ENCODE assay signal across 9 cellular contexts in genomic region chr12:47802312-47802711, GRCh38. TPM values are rescaled to one million over a fixed set of nuclear protein-coding genes. Genes with fewer than 3 reads are reported as not detected.
A peak's percentile ranks its signal among the peaks of the same experiment; 100 is the strongest.
DNase-seq lines count a peak whose midpoint lies in the region; ATAC-seq and TF ChIP-seq lines count a peak whose summit lies in the region.
"Had no signal": no experiment of that assay in that cellular context is flagged by ENCODE, and none has a peak within 500 bp of the region (broad histone marks: within the 10 kb centered on the region; RNA-seq: fewer than 3 reads in every experiment).

No MANE protein-coding gene starts in this region.

- H2AFZ ChIP-seq in PC-3 (ENCODE audit: low read length) (no peak overlapping the region), parathyroid adenoma (no peak overlapping the region)

- no peak for ATAC-seq in PC-3

- H3K36me3 Mint-ChIP-seq in Calu3 (ENCODE audit: insufficient read depth, unreplicated experiment): no peaks in the 10 kb centered on the region

- H3K4me3 ChIP-seq in PC-3 (ENCODE audit: low read length) (no peak overlapping the region), dorsolateral prefrontal cortex (no peak overlapping the region), parathyroid adenoma (ENCODE audit: low read depth, low read length) (no peak overlapping the region)

- H3K36me3 ChIP-seq in PC-3 (ENCODE audit: low read depth, low read length): peaks cover 9% of the 10 kb centered on the region; the same call in 1 of the 2 replicates
- H3K36me3 ChIP-seq in parathyroid adenoma (ENCODE audit: control insufficient read depth, insufficient read depth, low read length): no peaks in the 10 kb centered on the region

- H3K9ac ChIP-seq in PC-3 (ENCODE audit: low read length) (no peak overlapping the region), parathyroid adenoma (no peak overlapping the region)

- H3K27me3 Mint-ChIP-seq in Calu3 (ENCODE audit: unreplicated experiment): no peaks in the 10 kb centered on the region

- H3K4me2 ChIP-seq in PC-3 (ENCODE audit: low read length) (no peak overlapping the region), parathyroid adenoma (ENCODE audit: low read length) (peak overlapping the region; percentile 10)

- H4K20me1 ChIP-seq in PC-3 (ENCODE audit: low read length): peaks cover 12% of the 10 kb centered on the region; the same call in 1 of the 2 replicates

- H3K27ac ChIP-seq in PC-3 (ENCODE audit: low read length): no peak overlapping the region
- peak overlapping the region in 48 of 59 donors; percentile 0 to 97 (median 86) for H3K27ac ChIP-seq in dorsolateral prefrontal cortex
- peak overlapping the region; percentile 78 for H3K27ac ChIP-seq in parathyroid adenoma

- H3K9me3 ChIP-seq in PC-3 (ENCODE audit: low read length) (no peaks in the 10 kb centered on the region), parathyroid adenoma (ENCODE audit: control insufficient read depth, low read length) (no peaks in the 10 kb centered on the region)

- H3K4me1 ChIP-seq in PC-3 (ENCODE audit: insufficient read depth, low read length): no peaks in the 10 kb centered on the region
- H3K4me1 ChIP-seq in parathyroid adenoma: peaks cover 63% of the 10 kb centered on the region

- intact Hi-C loops in Calu3 (cut with micrococcal nuclease; ENCODE audit: unreplicated experiment): no loop called here
- intact Hi-C loops in PC-3 (cut with micrococcal nuclease): no loop called here
- intact Hi-C loops in dorsolateral prefrontal cortex (cut with DNase I): no loop called here

- POLR2A ChIA-PET in PC-3 (lab: Charles Lee; ENCODE audit: unreplicated experiment): no interaction called here

- no peaks in the 10 kb centered on the region for H3K9me3 Mint-ChIP-seq in Calu3 (ENCODE audit: low read depth, unreplicated experiment)

- BruUV-seq in Calu3 (replicated peaks; lab: Mats Ljungman, UMichigan): no TSS peak
- no TSS peak for BruUV-seq in PC-3 (replicated peaks; lab: Mats Ljungman, UMichigan)

- peak overlapping the region; percentile 44 for H3K4me3 Mint-ChIP-seq in Calu3 (ENCODE audit: low read depth, unreplicated experiment)

- H3K79me2 ChIP-seq in PC-3 (ENCODE audit: low read length) (peaks cover 77% of the 10 kb centered on the region), parathyroid adenoma (peaks cover 99% of the 10 kb centered on the region)

- no peak for TF ChIP-seq CTCF in Calu3 (IDR thresholded peaks at IDR 0.05; ENCODE audit: unreplicated experiment)
- peak; percentile 37; the same call in 1 of the 2 replicates for TF ChIP-seq CTCF in PC-3 (conservative IDR thresholded peaks at IDR 0.05; ENCODE audit: low read depth, low read length)
- TF ChIP-seq CTCF in dorsolateral prefrontal cortex (IDR thresholded peaks at IDR 0.05 in 54 of 56, conservative IDR thresholded peaks at IDR 0.05 in 2 of 56; ENCODE audit: low read depth in 1 of 56, partially characterized antibody in 56 of 56): peak in 6 of 56 donors; percentile 3 to 32 (median 20)
- peak; percentile 28 for TF ChIP-seq CTCF in parathyroid adenoma (IDR thresholded peaks at IDR 0.05)

- H3K27ac Mint-ChIP-seq in Calu3 (ENCODE audit: unreplicated experiment): no peak overlapping the region

- H3F3A ChIP-seq in PC-3 (ENCODE audit: low read length, unreplicated experiment): no peaks in the 10 kb centered on the region

- H3K9me2 ChIP-seq in PC-3 (replicated peaks; ENCODE audit: low read length): no peaks in the 10 kb centered on the region

- CTCF ChIA-PET in Calu3 (lab: Charles Lee) (interaction anchor here (0.9 to 4.4 kb wide), 4 partner anchors 12 to 36 kb away, joined by 3 to 22 read pairs (median 4); no protein-coding TSS in a partner anchor), PC-3 (lab: Charles Lee) (interaction anchor here (1.0 kb wide), 1 partner anchor 36 kb away, joined by 4 read pairs; no protein-coding TSS in a partner anchor)

- H3K4me1 Mint-ChIP-seq in Calu3 (ENCODE audit: low read depth, unreplicated experiment): peaks cover 20% of the 10 kb centered on the region

- DNase-seq in Calu3 (no peak), PC-3 (no peak), dorsolateral prefrontal cortex (no peak), NCI-H2029 (lab: John Stamatoyannopoulos, UW) (no peak), NCI-H2107 treated with DMSO at 0.1 percent for 48 hours (lab: John Stamatoyannopoulos, UW; ENCODE audit: unreplicated experiment) (no peak), middle frontal gyrus (ENCODE audit: extremely low spot score, low spot score) (no peak)
- DNase-seq in activated effector memory CD4-positive, alpha-beta T cell treated with Interleukin-2 at 50 U/mL for 16 hours: no peak
- DNase-seq: NCI-H748 treated with DMSO at 0.1 percent for 48 hours had no signal

- no peaks in the 10 kb centered on the region for H3K27me3 ChIP-seq in PC-3 (ENCODE audit: low read length)
- H3K27me3 ChIP-seq in dorsolateral prefrontal cortex: no peaks in the 10 kb centered on the region
- H3K27me3 ChIP-seq in parathyroid adenoma (ENCODE audit: control insufficient read depth, insufficient read depth, low read length): no peaks in the 10 kb centered on the region

RNA-seq across cellular contexts. Expression of gene HDAC7, which starts 17.4 kb away (rescaled TPM):
- total RNA-seq in Calu3 (2022): 41.8 and 44.0 TPM in 2 replicates
- 44.2 and 59.6 TPM in 2 replicates for total RNA-seq in PC-3 (2014; rRNA removed)
- total RNA-seq in dorsolateral prefrontal cortex: 10 to 100 TPM; 25.9 to 77.6 (median 46.8) TPM

RNA-seq across cellular contexts. Expression of gene SLC48A1, which starts 29.3 kb away (rescaled TPM):
- total RNA-seq in Calu3 (2022) (17.0 and 17.2 TPM in 2 replicates), PC-3 (2014; rRNA removed) (21.4 and 22.3 TPM in 2 replicates), dorsolateral prefrontal cortex (100 to 1,000 TPM in 84 of 120 experiments, 10 to 100 TPM in 36; 71.9 to 264 (median 114) TPM)

RNA-seq across cellular contexts. Expression of gene RAPGEF3, which starts 43.6 kb away (rescaled TPM):
- total RNA-seq in Calu3 (2022) (8.2 and 11.0 TPM in 2 replicates), PC-3 (2014; rRNA removed) (6.7 and 9.3 TPM in 2 replicates), dorsolateral prefrontal cortex (100 to 1,000 TPM in 51 of 120 experiments, 10 to 100 TPM in 69; 33.3 to 206 (median 93.7) TPM)
